In genomic region chr14:103176176-103176575, GRCh38 we compare ENCODE assay signal across 8 cellular contexts. TPM values are rescaled to one million over a fixed set of nuclear protein-coding genes. Genes with fewer than 3 reads are reported as not detected.
DNase-seq lines count a peak whose midpoint lies in the region; ATAC-seq, FAIRE-seq and TF ChIP-seq lines count a peak whose summit lies in the region.
"Not testable (repeated sequence)": the region's sequence is repeated elsewhere in the genome, so short reads cannot be mapped to it uniquely, and the experiment has no call there.
"Had no signal": no experiment of that assay in that cellular context is flagged by ENCODE, and none has a peak within 500 bp of the region (broad histone marks: within the 10 kb centered on the region; RNA-seq: fewer than 3 reads in every experiment).

No MANE protein-coding gene starts in this region.

- not testable (repeated sequence) for H2AFZ ChIP-seq in Karpas-422 (ENCODE audit: low read length); PC-9; trophoblast cell (ENCODE audit: insufficient read depth, low read length, poor library complexity)
- 0 out of 2 replicates have a peak overlapping the region, but pooled peaks have one; percentile 16 for H2AFZ ChIP-seq in K562 (ENCODE audit: low read depth, low read length)

- DNase-seq in Karpas-422 (peak; percentile 58), NB4 (ENCODE audit: low read depth) (peak; percentile 11), K562 (ENCODE audit: extremely low read depth in 1 of 4, low spot score in 3 of 4) (peak in 1 of 4 experiments; percentile 40), trophoblast cell (peak; percentile 67 to 84)
- not testable (repeated sequence) for DNase-seq in PC-9, left lung

- not testable (repeated sequence) for H3K23ac ChIP-seq in trophoblast cell (ENCODE audit: low read length)

- CTCF ChIA-PET in HEK293 (lab: Yijun Ruan, JAX) = interaction anchor here (2.7 kb wide), 1 partner anchor 71 kb away, joined by 7 read pairs; no protein-coding TSS in a partner anchor
- CTCF ChIA-PET in PC-9 (lab: Charles Lee) = interaction anchor here (0.7 kb wide), 1 partner anchor 71 kb away, joined by 4 read pairs; no protein-coding TSS in a partner anchor
- CTCF ChIA-PET in K562 (lab: Yijun Ruan, JAX; ENCODE audit: low intra/inter-chr PET ratio) = not testable (repeated sequence)

- not testable (repeated sequence) for H3K36me3 ChIP-seq in HEK293 (ENCODE audit: control insufficient read depth in 2 of 2, insufficient read depth in 1 of 2, low read length in 2 of 2); Karpas-422 (ENCODE audit: insufficient read depth, low read length); PC-9 (ENCODE audit: low read depth); K562 (ENCODE audit: control insufficient read depth, insufficient read depth, low read length); left lung; trophoblast cell (ENCODE audit: control insufficient read depth in 1 of 2, insufficient read depth in 2 of 2, low read length in 2 of 2)

- not testable (repeated sequence) for H3K18ac ChIP-seq in trophoblast cell (ENCODE audit: low read length)

- H3K27me3 ChIP-seq in Karpas-422 (ENCODE audit: low read length); PC-9 (ENCODE audit: insufficient read depth, low read depth); K562 (ENCODE audit: control insufficient read depth in 2 of 2, insufficient read depth in 2 of 2, low read length in 2 of 2); left lung; trophoblast cell (ENCODE audit: insufficient read depth, low read length): not testable (repeated sequence)

- not testable (repeated sequence) for H4K8ac ChIP-seq in trophoblast cell (ENCODE audit: low read depth, low read length)

- intact Hi-C loops in PC-9 (cut with micrococcal nuclease; ENCODE audit: unreplicated experiment); K562 (cut with micrococcal nuclease); left lung (cut with DNase I): not testable (repeated sequence)

- not testable (repeated sequence) for H3K9me1 ChIP-seq in K562 (ENCODE audit: control insufficient read depth, insufficient read depth, low read length)

- not testable (repeated sequence) for H3K9me2 ChIP-seq in Karpas-422 (replicated peaks; ENCODE audit: insufficient read depth, low read length); PC-9 (ENCODE audit: insufficient read depth)

- not testable (repeated sequence) for H3K14ac ChIP-seq in trophoblast cell (ENCODE audit: low read length)

- not testable (repeated sequence) for TF ChIP-seq EP300 in K562 (IDR thresholded peaks at IDR 0.05; ENCODE audit: low read length)

- H4K91ac ChIP-seq in trophoblast cell (ENCODE audit: low read depth, low read length) = not testable (repeated sequence)

- H2BK12ac ChIP-seq in trophoblast cell (ENCODE audit: low read length) = not testable (repeated sequence)

- not testable (repeated sequence) for TF ChIP-seq POLR2A in NB4 (IDR thresholded peaks at IDR 0.05; ENCODE audit: extremely low read depth, insufficient read length); K562 (conservative IDR thresholded peaks at IDR 0.05)

- H3K4me2 ChIP-seq in Karpas-422 (ENCODE audit: low read depth, low read length, poor library complexity, severe bottlenecking); K562 (ENCODE audit: insufficient read depth, low read length); trophoblast cell (ENCODE audit: low read length): not testable (repeated sequence)
- peak overlapping the region; percentile 17; the same call in 1 of the 2 replicates for H3K4me2 ChIP-seq in PC-9

- WGBS in K562 (ENCODE audit: insufficient coverage, low coverage, missing lambda C conversion rate) = 9% methylated on average over 4 of the region's 4 CpGs
- WGBS in trophoblast cell (ENCODE audit: extremely low coverage, insufficient coverage, insufficient read length) = no CpG with 5 or more reads among the region's 4 CpGs

- in situ Hi-C loops in K562 (cut with MboI) = not testable (repeated sequence)

- H2BK5ac ChIP-seq in trophoblast cell (ENCODE audit: low read depth, low read length, poor library complexity) = not testable (repeated sequence)

- H2AK5ac ChIP-seq in trophoblast cell (ENCODE audit: low read length) = not testable (repeated sequence)

- not testable (repeated sequence) for H3K79me1 ChIP-seq in trophoblast cell (ENCODE audit: low read length)

- H3K4ac ChIP-seq in trophoblast cell (ENCODE audit: low read depth, low read length) = not testable (repeated sequence)

- not testable (repeated sequence) for H3K9ac ChIP-seq in Karpas-422 (ENCODE audit: low read length); K562 (ENCODE audit: insufficient read depth in 1 of 2, low read depth in 2 of 2, low read length in 2 of 2); trophoblast cell (ENCODE audit: low read length)

- ATAC-seq in K562 (peak; percentile 36; the same call in 2 of the 3 replicates), left lung (peak; percentile 25)

- POLR2A ChIA-PET in HEK293 (lab: Yijun Ruan, JAX); PC-9 (lab: Charles Lee; ENCODE audit: unreplicated experiment); K562 (lab: Yijun Ruan, JAX): not testable (repeated sequence)

- H3K9me3 ChIP-seq in HEK293 (ENCODE audit: control insufficient read depth, insufficient read depth, low read depth, low read length); Karpas-422 (ENCODE audit: low read length); K562 (replicated peaks; ENCODE audit: control insufficient read depth, insufficient read depth, low read depth, low read length); trophoblast cell (ENCODE audit: insufficient read depth, low read depth, low read length): not testable (repeated sequence)
- H3K9me3 ChIP-seq in PC-9 (ENCODE audit: insufficient read depth, low read depth) (peaks cover 30% of the 10 kb centered on the region), left lung (peaks cover 3 to 22% of the 10 kb centered on the region in 2 donors)

- H4K20me1 ChIP-seq in Karpas-422 (ENCODE audit: insufficient read depth, low read depth, low read length); PC-9 (ENCODE audit: insufficient read depth); K562 (replicated peaks; ENCODE audit: control insufficient read depth, insufficient read depth, low read length): not testable (repeated sequence)

- not testable (repeated sequence) for TF ChIP-seq RAD21 in K562 (CRISPR knock-in tag; conservative IDR thresholded peaks at IDR 0.05 in 1 of 2, IDR thresholded peaks at IDR 0.05 in 1 of 2)

- H3K27ac ChIP-seq in HEK293 (ENCODE audit: extremely low read depth, low read depth, low read length); Karpas-422 (ENCODE audit: low read length); PC-9; K562 (ENCODE audit: extremely low read depth, low read depth, low read length); left lung; trophoblast cell (ENCODE audit: low read depth, low read length): not testable (repeated sequence)

- not testable (repeated sequence) for H4K12ac ChIP-seq in trophoblast cell (ENCODE audit: low read depth, low read length)

- not testable (repeated sequence) for H3K4me1 ChIP-seq in HEK293 (ENCODE audit: control insufficient read depth, insufficient read depth, low read length); Karpas-422 (ENCODE audit: low read length); K562 (replicated peaks in 1 of 2; ENCODE audit: control insufficient read depth in 2 of 2, insufficient read depth in 2 of 2, low read length in 2 of 2); left lung; trophoblast cell (ENCODE audit: control insufficient read depth in 1 of 2, insufficient read depth in 2 of 2, low read length in 2 of 2)
- peaks cover 34% of the 10 kb centered on the region for H3K4me1 ChIP-seq in PC-9 (replicated peaks; ENCODE audit: insufficient read depth)

- not testable (repeated sequence) for H3K4me3 ChIP-seq in HEK293 (ENCODE audit: low read depth, low read length); Karpas-422 (ENCODE audit: low read length); NB4 (ENCODE audit: low read depth, low read length); PC-9; K562; left lung; trophoblast cell (ENCODE audit: low read depth, low read length)

- BruUV-seq in PC-9 (replicated peaks; lab: Mats Ljungman, UMichigan); K562 (replicated peaks; lab: Mats Ljungman, UMichigan): not testable (repeated sequence)

- not testable (repeated sequence) for TF ChIP-seq CTCF in HEK293 (tag by site-specific recombination; IDR thresholded peaks at IDR 0.05); NB4 (IDR thresholded peaks at IDR 0.05; ENCODE audit: low read depth, low read length); PC-9 (conservative IDR thresholded peaks at IDR 0.05); K562 (IDR thresholded peaks at IDR 0.05 in 2 of 3, conservative IDR thresholded peaks at IDR 0.05 in 1 of 3; ENCODE audit: insufficient read depth in 2 of 3, low read depth in 1 of 3, low read length in 3 of 3); left lung (IDR thresholded peaks at IDR 0.05)

- H3K79me2 ChIP-seq in Karpas-422 (ENCODE audit: low read length); PC-9 (ENCODE audit: low read depth); K562 (ENCODE audit: control insufficient read depth, insufficient read depth, low read length); trophoblast cell (ENCODE audit: control insufficient read depth, insufficient read depth, low read length, poor library complexity): not testable (repeated sequence)

- not testable (repeated sequence) for FAIRE-seq in K562 (lab: Jason Lieb, UNC)

- H3F3A ChIP-seq in PC-9 (ENCODE audit: insufficient read depth, low read depth) = peaks cover 18% of the 10 kb centered on the region

- not testable (repeated sequence) for H2BK120ac ChIP-seq in trophoblast cell (ENCODE audit: insufficient read depth, low read length, poor library complexity)

RNA-seq across cellular contexts. Expression of gene TNFAIP2, which starts 52.9 kb away (rescaled TPM):
- total RNA-seq in Karpas-422 (2014; rRNA removed; shearing (Covaris generic); ENCODE audit: low replicate concordance) = not detected in 2 replicates
- total RNA-seq in PC-9 (2021) (291 and 366 TPM in 2 replicates), K562 (2014; rRNA removed) (39.5 and 46.0 TPM in 2 replicates), K562 (2014; rRNA removed; fragmentation: Illumina TruSeq; extraction: Trizol) (20.8 and 23.7 TPM in 2 replicates), K562 (2015; rRNA removed; fragmentation: Illumina TruSeq; extraction: Trizol) (68.6 and 70.2 TPM in 2 replicates), K562 (2021) (52.7 and 61.2 TPM in 2 replicates), left lung (100 to 1,000 TPM in 1 of 2 donors, 10 to 100 TPM in 1; 76.5 to 237 TPM)
- 31.9 and 75.4 TPM in 2 replicates for total RNA-seq in K562 (2011; cell fraction: chromatin; rRNA removed; ENCODE audit: low replicate concordance)
- 55.1 and 66.9 TPM in 2 replicates for total RNA-seq in K562 (2011; cell fraction: nucleolus; rRNA removed)
- total RNA-seq in K562 (2011; cell fraction: nucleoplasm; rRNA removed) = 38.6 and 39.3 TPM in 2 replicates
- polyA plus RNA-seq in K562 (2011; rRNA removed) (22.6 and 35.4 TPM in 2 replicates), K562 (2014; fragmentation: Illumina TruSeq; extraction: Trizol) (42.7 and 59.7 TPM in 2 replicates), K562 (2014; fragmentation: Nextera tagmentation; extraction: Ambion mirVana) (10 to 100 TPM; 44.6 to 49.7 TPM), K562 (2014; rRNA removed) (47.6 and 63.5 TPM in 2 replicates)
- 30.5 and 40.8 TPM in 2 replicates for polyA plus RNA-seq in K562 (2011; cell fraction: cytosol; rRNA removed)
- polyA plus RNA-seq in K562 (2011; cell fraction: nucleus; rRNA removed) = 171 and 203 TPM in 2 replicates
- 33.8 and 69.4 TPM in 2 replicates for polyA plus RNA-seq in K562 (2012)
- polyA minus RNA-seq in K562 (2011; rRNA and poly(A)+ RNA removed) = 8.9 and 13.3 TPM in 2 replicates
- polyA minus RNA-seq in K562 (2011; cell fraction: cytosol; rRNA and poly(A)+ RNA removed) = 25.6 and 31.0 TPM in 2 replicates
- polyA minus RNA-seq in K562 (2011; cell fraction: nucleus; rRNA and poly(A)+ RNA removed) = 17.0 and 18.2 TPM in 2 replicates
- polyA plus RNA-seq in trophoblast cell (2013) = 185 and 205 TPM in 2 replicates
- polyA plus RNA-seq: CD4-positive, alpha-beta memory T cell had no signal

Comparison
In these comparisons a context has a peak if more than half of its experiments do, and no peak if none do; other contexts are left out.
1. RNA of gene TNFAIP2, which starts 52.9 kb away (total RNA-seq): 291 to 366 TPM in PC-9, 76.5 to 237 TPM in left lung and 20.8 to 75.4 TPM in K562; not detected in Karpas-422; every median in the first group is over 10 times any median in the second.